Comparison of ENCODE assay signal across 2 cellular contexts in the genomic region with DNA sequence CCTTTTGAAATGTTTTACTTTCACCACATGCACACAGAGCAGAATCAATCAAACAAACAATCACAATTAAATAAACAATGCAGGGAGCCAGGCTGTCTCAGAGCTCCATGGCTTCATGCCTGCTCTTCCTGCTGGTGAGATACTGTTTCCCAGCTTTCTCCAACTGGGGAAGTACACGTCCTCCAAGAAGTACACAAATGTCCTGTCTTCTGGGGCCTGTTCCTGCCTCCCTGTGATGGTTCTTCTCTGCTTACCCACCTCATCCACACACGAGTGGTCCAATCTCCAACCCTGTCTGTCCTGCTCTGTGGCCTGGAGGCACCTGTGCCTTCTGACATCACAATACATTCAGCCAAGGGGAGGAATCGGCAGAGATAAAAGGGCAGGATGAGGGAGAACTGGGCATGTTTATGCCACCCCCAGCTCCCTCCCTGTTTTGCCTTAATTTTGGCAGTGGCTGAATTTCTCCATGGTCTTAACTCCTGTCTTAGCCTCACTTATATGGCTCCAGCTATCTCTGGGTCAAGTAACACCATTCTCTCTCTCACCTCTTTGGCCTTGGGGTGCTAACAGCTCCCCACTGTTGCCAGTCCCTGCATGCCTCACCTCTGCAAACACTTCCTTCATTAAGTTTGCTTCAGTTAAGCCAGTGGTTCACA.
TF ChIP-seq lines count a peak whose summit lies in the region.

No MANE protein-coding gene starts in this region.

TF ChIP-seq in IMR-90, 13 proteins besides CTCF, POLR2A, EP300 and RAD21:
- TF ChIP-seq MAFK (IDR thresholded peaks at IDR 0.05; ENCODE audit: low read depth, low read length) (no peak), BHLHE40 (IDR thresholded peaks at IDR 0.05; ENCODE audit: low read depth, low read length) (no peak), CEBPB (IDR thresholded peaks at IDR 0.05; ENCODE audit: low read depth, low read length) (no peak), RCOR1 (IDR thresholded peaks at IDR 0.05; ENCODE audit: insufficient replicate concordance, low read length) (no peak), MXI1 (IDR thresholded peaks at IDR 0.05; ENCODE audit: borderline replicate concordance, low read depth, low read length) (no peak), MAZ (IDR thresholded peaks at IDR 0.05; ENCODE audit: borderline replicate concordance, low read depth, low read length) (no peak), FOS (IDR thresholded peaks at IDR 0.05; ENCODE audit: low read depth, low read length) (no peak), RFX5 (IDR thresholded peaks at IDR 0.05; ENCODE audit: low read depth, low read length) (no peak), SMC3 (IDR thresholded peaks at IDR 0.05; ENCODE audit: low read depth, low read length) (no peak)
- TF ChIP-seq, protein P1, sequence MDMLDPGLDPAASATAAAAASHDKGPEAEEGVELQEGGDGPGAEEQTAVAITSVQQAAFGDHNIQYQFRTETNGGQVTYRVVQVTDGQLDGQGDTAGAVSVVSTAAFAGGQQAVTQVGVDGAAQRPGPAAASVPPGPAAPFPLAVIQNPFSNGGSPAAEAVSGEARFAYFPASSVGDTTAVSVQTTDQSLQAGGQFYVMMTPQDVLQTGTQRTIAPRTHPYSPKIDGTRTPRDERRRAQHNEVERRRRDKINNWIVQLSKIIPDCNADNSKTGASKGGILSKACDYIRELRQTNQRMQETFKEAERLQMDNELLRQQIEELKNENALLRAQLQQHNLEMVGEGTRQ (IDR thresholded peaks at IDR 0.05; ENCODE audit: low read depth, low read length): no peak

TF ChIP-seq in HepG2, 621 proteins besides CTCF, POLR2A, EP300 and RAD21:
- TF ChIP-seq ZBTB38 (CRISPR knock-in tag; IDR thresholded peaks at IDR 0.05) (0 out of 2 replicates have a peak, but pooled peaks have one; percentile 13), SALL2 (CRISPR knock-in tag; IDR thresholded peaks at IDR 0.05) (no peak), ZSCAN25 (CRISPR knock-in tag; IDR thresholded peaks at IDR 0.05) (peak; percentile 24; the same call in 1 of the 2 replicates), ZNF790 (CRISPR knock-in tag; IDR thresholded peaks at IDR 0.05; ENCODE audit: borderline replicate concordance) (peak; percentile 100), SAP130 (CRISPR knock-in tag; IDR thresholded peaks at IDR 0.05; ENCODE audit: low read depth) (0 out of 2 replicates have a peak, but pooled peaks have one; percentile 8), ZSCAN29 (CRISPR knock-in tag; conservative IDR thresholded peaks at IDR 0.05) (no peak), ZKSCAN5 (CRISPR knock-in tag; IDR thresholded peaks at IDR 0.05) (0 out of 2 replicates have a peak, but pooled peaks have one; percentile 47), ZNF678 (CRISPR knock-in tag; IDR thresholded peaks at IDR 0.05) (0 out of 2 replicates have a peak, but pooled peaks have one; percentile 20), DNMT1 (CRISPR knock-in tag; IDR thresholded peaks at IDR 0.05) (0 out of 2 replicates have a peak, but pooled peaks have one; percentile 24), ZNF543 (CRISPR knock-in tag; IDR thresholded peaks at IDR 0.05) (no peak), ZNF547 (CRISPR knock-in tag; IDR thresholded peaks at IDR 0.05) (peak; percentile 24; the same call in 1 of the 2 replicates), NR2F2 (IDR thresholded peaks at IDR 0.05; ENCODE audit: borderline replicate concordance, low read depth) (peak; percentile 11; the same call in 1 of the 2 replicates), ZNF468 (CRISPR knock-in tag; IDR thresholded peaks at IDR 0.05) (peak; percentile 68; the same call in 1 of the 2 replicates), ZNF746 (CRISPR knock-in tag; IDR thresholded peaks at IDR 0.05) (0 out of 2 replicates have a peak, but pooled peaks have one; percentile 26), PITX1 (CRISPR knock-in tag; IDR thresholded peaks at IDR 0.05) (0 out of 2 replicates have a peak, but pooled peaks have one; percentile 22), SMARCE1 (IDR thresholded peaks at IDR 0.05; ENCODE audit: borderline replicate concordance) (no peak), SATB2 (CRISPR knock-in tag; IDR thresholded peaks at IDR 0.05) (no peak), PAX8 (CRISPR knock-in tag; IDR thresholded peaks at IDR 0.05; ENCODE audit: borderline replicate concordance) (0 out of 2 replicates have a peak, but pooled peaks have one; percentile 23), SPEN (CRISPR knock-in tag; IDR thresholded peaks at IDR 0.05; ENCODE audit: low read depth) (0 out of 2 replicates have a peak, but pooled peaks have one; percentile 37), ZNF124 (CRISPR knock-in tag; IDR thresholded peaks at IDR 0.05) (no peak), AKAP8 (CRISPR knock-in tag; IDR thresholded peaks at IDR 0.05) (peak; percentile 58; the same call in 1 of the 2 replicates), SRY (CRISPR knock-in tag; IDR thresholded peaks at IDR 0.05) (0 out of 2 replicates have a peak, but pooled peaks have one; percentile 25), ZNF577 (CRISPR knock-in tag; IDR thresholded peaks at IDR 0.05; ENCODE audit: borderline replicate concordance, low read depth) (0 out of 2 replicates have a peak, but pooled peaks have one; percentile 8), ZNF12 (CRISPR knock-in tag; IDR thresholded peaks at IDR 0.05) (no peak), HOXA9 (CRISPR knock-in tag; IDR thresholded peaks at IDR 0.05; ENCODE audit: borderline replicate concordance) (0 out of 2 replicates have a peak, but pooled peaks have one; percentile 5), ZNF383 (CRISPR knock-in tag; IDR thresholded peaks at IDR 0.05; ENCODE audit: borderline replicate concordance) (peak; percentile 65; the same call in 1 of the 2 replicates), TEAD3 (CRISPR knock-in tag; optimal IDR thresholded peaks at IDR 0.05; ENCODE audit: borderline replicate concordance) (peak; percentile 23)
- TF ChIP-seq, protein P2, sequence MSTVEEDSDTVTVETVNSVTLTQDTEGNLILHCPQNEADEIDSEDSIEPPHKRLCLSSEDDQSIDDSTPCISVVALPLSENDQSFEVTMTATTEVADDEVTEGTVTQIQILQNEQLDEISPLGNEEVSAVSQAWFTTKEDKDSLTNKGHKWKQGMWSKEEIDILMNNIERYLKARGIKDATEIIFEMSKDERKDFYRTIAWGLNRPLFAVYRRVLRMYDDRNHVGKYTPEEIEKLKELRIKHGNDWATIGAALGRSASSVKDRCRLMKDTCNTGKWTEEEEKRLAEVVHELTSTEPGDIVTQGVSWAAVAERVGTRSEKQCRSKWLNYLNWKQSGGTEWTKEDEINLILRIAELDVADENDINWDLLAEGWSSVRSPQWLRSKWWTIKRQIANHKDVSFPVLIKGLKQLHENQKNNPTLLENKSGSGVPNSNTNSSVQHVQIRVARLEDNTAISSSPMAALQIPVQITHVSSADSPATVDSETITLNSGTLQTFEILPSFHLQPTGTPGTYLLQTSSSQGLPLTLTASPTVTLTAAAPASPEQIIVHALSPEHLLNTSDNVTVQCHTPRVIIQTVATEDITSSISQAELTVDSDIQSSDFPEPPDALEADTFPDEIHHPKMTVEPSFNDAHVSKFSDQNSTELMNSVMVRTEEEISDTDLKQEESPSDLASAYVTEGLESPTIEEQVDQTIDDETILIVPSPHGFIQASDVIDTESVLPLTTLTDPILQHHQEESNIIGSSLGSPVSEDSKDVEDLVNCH (CRISPR knock-in tag; IDR thresholded peaks at IDR 0.05): 0 out of 2 replicates have a peak, but pooled peaks have one; percentile 28
- TF ChIP-seq, protein P3, sequence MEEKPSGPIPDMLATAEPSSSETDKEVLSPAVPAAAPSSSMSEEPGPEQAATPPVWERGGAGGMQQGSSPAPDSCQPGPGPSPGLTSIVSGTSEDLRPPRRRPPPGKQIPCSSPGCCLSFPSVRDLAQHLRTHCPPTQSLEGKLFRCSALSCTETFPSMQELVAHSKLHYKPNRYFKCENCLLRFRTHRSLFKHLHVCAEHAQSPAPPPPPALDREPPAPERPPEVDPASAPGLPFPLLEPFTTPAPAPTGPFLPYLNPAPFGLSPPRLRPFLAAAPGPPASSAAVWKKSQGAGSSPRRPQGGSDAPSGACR (CRISPR knock-in tag; IDR thresholded peaks at IDR 0.05): no peak
- TF ChIP-seq, protein P4, sequence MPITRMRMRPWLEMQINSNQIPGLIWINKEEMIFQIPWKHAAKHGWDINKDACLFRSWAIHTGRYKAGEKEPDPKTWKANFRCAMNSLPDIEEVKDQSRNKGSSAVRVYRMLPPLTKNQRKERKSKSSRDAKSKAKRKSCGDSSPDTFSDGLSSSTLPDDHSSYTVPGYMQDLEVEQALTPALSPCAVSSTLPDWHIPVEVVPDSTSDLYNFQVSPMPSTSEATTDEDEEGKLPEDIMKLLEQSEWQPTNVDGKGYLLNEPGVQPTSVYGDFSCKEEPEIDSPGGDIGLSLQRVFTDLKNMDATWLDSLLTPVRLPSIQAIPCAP (CRISPR knock-in tag; IDR thresholded peaks at IDR 0.05; ENCODE audit: low read depth): 0 out of 2 replicates have a peak, but pooled peaks have one; percentile 58
- TF ChIP-seq, protein P5, sequence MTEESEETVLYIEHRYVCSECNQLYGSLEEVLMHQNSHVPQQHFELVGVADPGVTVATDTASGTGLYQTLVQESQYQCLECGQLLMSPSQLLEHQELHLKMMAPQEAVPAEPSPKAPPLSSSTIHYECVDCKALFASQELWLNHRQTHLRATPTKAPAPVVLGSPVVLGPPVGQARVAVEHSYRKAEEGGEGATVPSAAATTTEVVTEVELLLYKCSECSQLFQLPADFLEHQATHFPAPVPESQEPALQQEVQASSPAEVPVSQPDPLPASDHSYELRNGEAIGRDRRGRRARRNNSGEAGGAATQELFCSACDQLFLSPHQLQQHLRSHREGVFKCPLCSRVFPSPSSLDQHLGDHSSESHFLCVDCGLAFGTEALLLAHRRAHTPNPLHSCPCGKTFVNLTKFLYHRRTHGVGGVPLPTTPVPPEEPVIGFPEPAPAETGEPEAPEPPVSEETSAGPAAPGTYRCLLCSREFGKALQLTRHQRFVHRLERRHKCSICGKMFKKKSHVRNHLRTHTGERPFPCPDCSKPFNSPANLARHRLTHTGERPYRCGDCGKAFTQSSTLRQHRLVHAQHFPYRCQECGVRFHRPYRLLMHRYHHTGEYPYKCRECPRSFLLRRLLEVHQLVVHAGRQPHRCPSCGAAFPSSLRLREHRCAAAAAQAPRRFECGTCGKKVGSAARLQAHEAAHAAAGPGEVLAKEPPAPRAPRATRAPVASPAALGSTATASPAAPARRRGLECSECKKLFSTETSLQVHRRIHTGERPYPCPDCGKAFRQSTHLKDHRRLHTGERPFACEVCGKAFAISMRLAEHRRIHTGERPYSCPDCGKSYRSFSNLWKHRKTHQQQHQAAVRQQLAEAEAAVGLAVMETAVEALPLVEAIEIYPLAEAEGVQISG (CRISPR knock-in tag; IDR thresholded peaks at IDR 0.05): peak; percentile 4; the same call in 1 of the 2 replicates
- TF ChIP-seq, protein P6, sequence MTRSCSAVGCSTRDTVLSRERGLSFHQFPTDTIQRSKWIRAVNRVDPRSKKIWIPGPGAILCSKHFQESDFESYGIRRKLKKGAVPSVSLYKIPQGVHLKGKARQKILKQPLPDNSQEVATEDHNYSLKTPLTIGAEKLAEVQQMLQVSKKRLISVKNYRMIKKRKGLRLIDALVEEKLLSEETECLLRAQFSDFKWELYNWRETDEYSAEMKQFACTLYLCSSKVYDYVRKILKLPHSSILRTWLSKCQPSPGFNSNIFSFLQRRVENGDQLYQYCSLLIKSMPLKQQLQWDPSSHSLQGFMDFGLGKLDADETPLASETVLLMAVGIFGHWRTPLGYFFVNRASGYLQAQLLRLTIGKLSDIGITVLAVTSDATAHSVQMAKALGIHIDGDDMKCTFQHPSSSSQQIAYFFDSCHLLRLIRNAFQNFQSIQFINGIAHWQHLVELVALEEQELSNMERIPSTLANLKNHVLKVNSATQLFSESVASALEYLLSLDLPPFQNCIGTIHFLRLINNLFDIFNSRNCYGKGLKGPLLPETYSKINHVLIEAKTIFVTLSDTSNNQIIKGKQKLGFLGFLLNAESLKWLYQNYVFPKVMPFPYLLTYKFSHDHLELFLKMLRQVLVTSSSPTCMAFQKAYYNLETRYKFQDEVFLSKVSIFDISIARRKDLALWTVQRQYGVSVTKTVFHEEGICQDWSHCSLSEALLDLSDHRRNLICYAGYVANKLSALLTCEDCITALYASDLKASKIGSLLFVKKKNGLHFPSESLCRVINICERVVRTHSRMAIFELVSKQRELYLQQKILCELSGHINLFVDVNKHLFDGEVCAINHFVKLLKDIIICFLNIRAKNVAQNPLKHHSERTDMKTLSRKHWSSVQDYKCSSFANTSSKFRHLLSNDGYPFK (CRISPR knock-in tag; IDR thresholded peaks at IDR 0.05; ENCODE audit: borderline replicate concordance): no peak
- TF ChIP-seq, protein P7, sequence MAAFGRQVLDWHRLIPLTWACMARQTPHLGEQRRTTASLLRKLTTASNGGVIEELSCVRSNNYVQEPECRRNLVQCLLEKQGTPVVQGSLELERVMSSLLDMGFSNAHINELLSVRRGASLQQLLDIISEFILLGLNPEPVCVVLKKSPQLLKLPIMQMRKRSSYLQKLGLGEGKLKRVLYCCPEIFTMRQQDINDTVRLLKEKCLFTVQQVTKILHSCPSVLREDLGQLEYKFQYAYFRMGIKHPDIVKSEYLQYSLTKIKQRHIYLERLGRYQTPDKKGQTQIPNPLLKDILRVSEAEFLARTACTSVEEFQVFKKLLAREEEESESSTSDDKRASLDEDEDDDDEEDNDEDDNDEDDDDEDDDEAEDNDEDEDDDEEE (CRISPR knock-in tag; IDR thresholded peaks at IDR 0.05): 0 out of 2 replicates have a peak, but pooled peaks have one; percentile 29
- TF ChIP-seq, protein P8, sequence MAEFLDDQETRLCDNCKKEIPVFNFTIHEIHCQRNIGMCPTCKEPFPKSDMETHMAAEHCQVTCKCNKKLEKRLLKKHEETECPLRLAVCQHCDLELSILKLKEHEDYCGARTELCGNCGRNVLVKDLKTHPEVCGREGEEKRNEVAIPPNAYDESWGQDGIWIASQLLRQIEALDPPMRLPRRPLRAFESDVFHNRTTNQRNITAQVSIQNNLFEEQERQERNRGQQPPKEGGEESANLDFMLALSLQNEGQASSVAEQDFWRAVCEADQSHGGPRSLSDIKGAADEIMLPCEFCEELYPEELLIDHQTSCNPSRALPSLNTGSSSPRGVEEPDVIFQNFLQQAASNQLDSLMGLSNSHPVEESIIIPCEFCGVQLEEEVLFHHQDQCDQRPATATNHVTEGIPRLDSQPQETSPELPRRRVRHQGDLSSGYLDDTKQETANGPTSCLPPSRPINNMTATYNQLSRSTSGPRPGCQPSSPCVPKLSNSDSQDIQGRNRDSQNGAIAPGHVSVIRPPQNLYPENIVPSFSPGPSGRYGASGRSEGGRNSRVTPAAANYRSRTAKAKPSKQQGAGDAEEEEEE (CRISPR knock-in tag; IDR thresholded peaks at IDR 0.05; ENCODE audit: borderline replicate concordance): 0 out of 2 replicates have a peak, but pooled peaks have one; percentile 20
- TF ChIP-seq, protein P9, sequence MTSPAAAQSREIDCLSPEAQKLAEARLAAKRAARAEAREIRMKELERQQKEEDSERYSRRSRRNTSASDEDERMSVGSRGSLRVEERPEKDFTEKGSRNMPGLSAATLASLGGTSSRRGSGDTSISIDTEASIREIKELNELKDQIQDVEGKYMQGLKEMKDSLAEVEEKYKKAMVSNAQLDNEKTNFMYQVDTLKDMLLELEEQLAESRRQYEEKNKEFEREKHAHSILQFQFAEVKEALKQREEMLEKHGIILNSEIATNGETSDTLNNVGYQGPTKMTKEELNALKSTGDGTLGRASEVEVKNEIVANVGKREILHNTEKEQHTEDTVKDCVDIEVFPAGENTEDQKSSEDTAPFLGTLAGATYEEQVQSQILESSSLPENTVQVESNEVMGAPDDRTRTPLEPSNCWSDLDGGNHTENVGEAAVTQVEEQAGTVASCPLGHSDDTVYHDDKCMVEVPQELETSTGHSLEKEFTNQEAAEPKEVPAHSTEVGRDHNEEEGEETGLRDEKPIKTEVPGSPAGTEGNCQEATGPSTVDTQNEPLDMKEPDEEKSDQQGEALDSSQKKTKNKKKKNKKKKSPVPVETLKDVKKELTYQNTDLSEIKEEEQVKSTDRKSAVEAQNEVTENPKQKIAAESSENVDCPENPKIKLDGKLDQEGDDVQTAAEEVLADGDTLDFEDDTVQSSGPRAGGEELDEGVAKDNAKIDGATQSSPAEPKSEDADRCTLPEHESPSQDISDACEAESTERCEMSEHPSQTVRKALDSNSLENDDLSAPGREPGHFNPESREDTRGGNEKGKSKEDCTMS (CRISPR knock-in tag; conservative IDR thresholded peaks at IDR 0.05): no peak
TF ChIP-seq in HepG2: peak in this region for 25.
